32 cellular contexts compared by ENCODE assay signal in the genomic region with DNA sequence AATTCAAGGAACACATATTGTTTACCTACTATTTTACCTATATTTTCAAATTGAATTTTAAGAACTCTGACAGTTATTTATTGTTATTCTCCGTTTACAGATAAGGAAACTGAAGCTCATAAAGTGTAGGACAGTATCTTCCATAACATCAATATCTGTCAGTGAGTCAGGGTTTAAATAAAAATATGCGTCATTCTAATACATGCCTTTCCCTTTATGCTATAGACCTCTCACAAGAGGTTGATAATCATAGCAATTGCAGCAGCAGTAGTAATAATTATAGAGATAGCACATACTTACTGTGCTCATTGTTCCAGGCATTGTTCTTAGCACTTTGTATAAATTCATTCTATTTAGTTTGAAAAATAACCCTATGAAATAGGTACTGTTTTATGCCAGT.
"Had no signal": no experiment of that assay in that cellular context is flagged by ENCODE, and none has a peak within 500 bp of the region (broad histone marks: within the 10 kb centered on the region; RNA-seq: fewer than 3 reads in every experiment).

No MANE protein-coding gene starts in this region.

- H3K27me3 ChIP-seq: body of pancreas, colonic mucosa, esophagus squamous epithelium, heart left ventricle had no signal

- H3K27ac Mint-ChIP-seq: activated B cell treated with CpG ODN at 0.5 μM for 24 hours; activated CD8-positive, alpha-beta memory T cell treated with anti-CD3 and anti-CD28 coated beads, Interleukin-2, amount 10 ng/mL, durations not matched to agents 7 days and 5 days; activated CD8-positive, alpha-beta T cell treated with anti-CD3 and anti-CD28 coated beads, Interleukin-2, amount 10 ng/mL, durations not matched to agents 7 days and 5 days; activated naive CD4-positive, alpha-beta T cell treated with anti-CD3 and anti-CD28 coated beads, Interleukin-2, amount 10 ng/mL, durations not matched to agents 7 days and 5 days; activated naive CD4-positive, alpha-beta T cell treated with anti-CD3 and anti-CD28 coated beads, Interleukin-2, amount 50 U/mL, for 72 hours; activated naive CD8-positive, alpha-beta T cell treated with anti-CD3 and anti-CD28 coated beads, Interleukin-2, amount 10 ng/mL, durations not matched to agents 7 days and 5 days; activated T-cell treated with anti-CD3 and anti-CD28 coated beads, Interleukin-2, amount 50 U/mL, for 24 hours; activated T-cell treated with anti-CD3 and anti-CD28 coated beads, Interleukin-2, amount 50 U/mL, for 72 hours; T-helper 17 cell; T-helper 2 cell treated with Interferon-gamma antibody and Interleukin-4, amounts not matched to agents 5 μg/mL and 100 μg/mL, for 36 hours had no signal

- H3K4me3 Mint-ChIP-seq: activated B cell treated with CpG ODN at 0.5 μM for 24 hours; activated CD8-positive, alpha-beta memory T cell treated with anti-CD3 and anti-CD28 coated beads, Interleukin-2, amount 10 ng/mL, durations not matched to agents 7 days and 5 days; activated CD8-positive, alpha-beta T cell treated with anti-CD3 and anti-CD28 coated beads, Interleukin-2, amount 10 ng/mL, durations not matched to agents 7 days and 5 days; activated naive CD4-positive, alpha-beta T cell treated with anti-CD3 and anti-CD28 coated beads, Interleukin-2, amount 10 ng/mL, durations not matched to agents 7 days and 5 days; activated naive CD8-positive, alpha-beta T cell treated with anti-CD3 and anti-CD28 coated beads, Interleukin-2, amount 10 ng/mL, durations not matched to agents 7 days and 5 days; activated T-cell treated with anti-CD3 and anti-CD28 coated beads, Interleukin-2, amount 50 U/mL, for 24 hours; activated T-cell treated with anti-CD3 and anti-CD28 coated beads, Interleukin-2, amount 50 U/mL, for 72 hours; T-helper 17 cell; T-helper 2 cell treated with Interferon-gamma antibody and Interleukin-4, amounts not matched to agents 5 μg/mL and 100 μg/mL, for 36 hours had no signal

- H3K4me3 ChIP-seq: body of pancreas, colonic mucosa, esophagus squamous epithelium, heart left ventricle had no signal

- ATAC-seq: activated CD4-positive, CD25-positive, alpha-beta regulatory T cell treated with anti-CD3 and anti-CD28 coated beads, Interleukin-2, amount 50 U/mL, for 24 hours; activated CD8-positive, alpha-beta memory T cell treated with anti-CD3 and anti-CD28 coated beads, Interleukin-2, amount 10 ng/mL, durations not matched to agents 7 days and 5 days; activated CD8-positive, alpha-beta T cell treated with anti-CD3 and anti-CD28 coated beads, Interleukin-2, amount 10 ng/mL, durations not matched to agents 7 days and 5 days; activated naive CD4-positive, alpha-beta T cell treated with anti-CD3 and anti-CD28 coated beads, Interleukin-2, amount 50 U/mL, for 72 hours; activated T-cell treated with anti-CD3 and anti-CD28 coated beads, Interleukin-2, amount 50 U/mL, for 72 hours; body of pancreas; heart left ventricle; T-helper 17 cell had no signal

- H3K4me1 Mint-ChIP-seq: activated B cell treated with CpG ODN at 0.5 μM for 24 hours; activated CD8-positive, alpha-beta memory T cell treated with anti-CD3 and anti-CD28 coated beads, Interleukin-2, amount 10 ng/mL, durations not matched to agents 7 days and 5 days; activated naive CD4-positive, alpha-beta T cell treated with anti-CD3 and anti-CD28 coated beads, Interleukin-2, amount 10 ng/mL, durations not matched to agents 7 days and 5 days; activated naive CD8-positive, alpha-beta T cell treated with anti-CD3 and anti-CD28 coated beads, Interleukin-2, amount 10 ng/mL, durations not matched to agents 7 days and 5 days; T-helper 17 cell had no signal

- H3K4me1 ChIP-seq: body of pancreas, colonic mucosa, esophagus squamous epithelium, heart left ventricle had no signal

- H3K9me3 Mint-ChIP-seq: T-helper 2 cell treated with Interferon-gamma antibody and Interleukin-4, amounts not matched to agents 5 μg/mL and 100 μg/mL, for 36 hours had no signal

- H3K27ac ChIP-seq: body of pancreas, colonic mucosa, epithelial cell of prostate, esophagus squamous epithelium, heart left ventricle, WERI-Rb-1 had no signal

- DNase-seq: activated B cell treated with CpG ODN at 0.5 μM for 24 hours; activated CD4-positive, alpha-beta T cell treated with anti-CD3 and anti-CD28 coated beads for 48 hours; activated CD4-positive, alpha-beta T cell treated with anti-CD3 and anti-CD28 coated beads, Interleukin-2, amount 50 U/mL, for 1 hour; activated CD4-positive, alpha-beta T cell treated with anti-CD3 and anti-CD28 coated beads, Interleukin-2, amount 50 U/mL, for 48 hours; activated CD8-positive, alpha-beta memory T cell treated with anti-CD3 and anti-CD28 coated beads, Interleukin-2, amount 10 ng/mL, durations not matched to agents 7 days and 5 days; activated CD8-positive, alpha-beta memory T cell treated with anti-CD3 and anti-CD28 coated beads, Interleukin-2, amount 50 U/mL, for 4 hours; activated CD8-positive, alpha-beta T cell treated with anti-CD3 and anti-CD28 coated beads, Interleukin-2, amount 10 ng/mL, durations not matched to agents 7 days and 5 days; activated gamma-delta T cell; activated naive CD4-positive, alpha-beta T cell; activated naive CD4-positive, alpha-beta T cell treated with anti-CD3 and anti-CD28 coated beads, Interleukin-2, amount 10 ng/mL, durations not matched to agents 7 days and 5 days; activated naive CD8-positive, alpha-beta T cell treated with anti-CD3 and anti-CD28 coated beads, Interleukin-2, amount 10 ng/mL, durations not matched to agents 7 days and 5 days; activated T-cell treated with anti-CD3 and anti-CD28 coated beads for 4 hours; activated T-cell treated with anti-CD3 and anti-CD28 coated beads, Interleukin-2, amount 50 U/mL, for 24 hours; activated T-cell treated with anti-CD3 and anti-CD28 coated beads, Interleukin-2, amount 50 U/mL, for 72 hours; amniotic stem cell; anterior cingulate cortex; body of pancreas; central memory CD4-positive, alpha-beta T cell; cerebellar nuclear complex; colonic mucosa; effector CD8-positive, alpha-beta T cell; esophagus squamous epithelium; glutamatergic neuron; heart left ventricle; T-helper 1 cell; T-helper 17 cell; T1000; WERI-Rb-1 had no signal

- H3K9me3 ChIP-seq: body of pancreas, colonic mucosa, esophagus squamous epithelium had no signal

- H3K36me3 ChIP-seq: colonic mucosa, esophagus squamous epithelium, heart left ventricle, WERI-Rb-1 had no signal

- H3K36me3 Mint-ChIP-seq: activated CD8-positive, alpha-beta memory T cell treated with anti-CD3 and anti-CD28 coated beads, Interleukin-2, amount 10 ng/mL, durations not matched to agents 7 days and 5 days; activated naive CD4-positive, alpha-beta T cell treated with anti-CD3 and anti-CD28 coated beads, Interleukin-2, amount 10 ng/mL, durations not matched to agents 7 days and 5 days; activated naive CD4-positive, alpha-beta T cell treated with anti-CD3 and anti-CD28 coated beads, Interleukin-2, amount 50 U/mL, for 72 hours; activated naive CD8-positive, alpha-beta T cell treated with anti-CD3 and anti-CD28 coated beads, Interleukin-2, amount 10 ng/mL, durations not matched to agents 7 days and 5 days had no signal

- H3K27me3 Mint-ChIP-seq: activated B cell treated with CpG ODN at 0.5 μM for 24 hours; activated CD8-positive, alpha-beta memory T cell treated with anti-CD3 and anti-CD28 coated beads, Interleukin-2, amount 10 ng/mL, durations not matched to agents 7 days and 5 days; activated naive CD4-positive, alpha-beta T cell treated with anti-CD3 and anti-CD28 coated beads, Interleukin-2, amount 10 ng/mL, durations not matched to agents 7 days and 5 days; activated naive CD8-positive, alpha-beta T cell treated with anti-CD3 and anti-CD28 coated beads, Interleukin-2, amount 10 ng/mL, durations not matched to agents 7 days and 5 days; activated T-cell treated with anti-CD3 and anti-CD28 coated beads, Interleukin-2, amount 50 U/mL, for 24 hours; T-helper 17 cell had no signal
